Comparison of ENCODE assay signal across 8 cellular contexts in the genomic region with DNA sequence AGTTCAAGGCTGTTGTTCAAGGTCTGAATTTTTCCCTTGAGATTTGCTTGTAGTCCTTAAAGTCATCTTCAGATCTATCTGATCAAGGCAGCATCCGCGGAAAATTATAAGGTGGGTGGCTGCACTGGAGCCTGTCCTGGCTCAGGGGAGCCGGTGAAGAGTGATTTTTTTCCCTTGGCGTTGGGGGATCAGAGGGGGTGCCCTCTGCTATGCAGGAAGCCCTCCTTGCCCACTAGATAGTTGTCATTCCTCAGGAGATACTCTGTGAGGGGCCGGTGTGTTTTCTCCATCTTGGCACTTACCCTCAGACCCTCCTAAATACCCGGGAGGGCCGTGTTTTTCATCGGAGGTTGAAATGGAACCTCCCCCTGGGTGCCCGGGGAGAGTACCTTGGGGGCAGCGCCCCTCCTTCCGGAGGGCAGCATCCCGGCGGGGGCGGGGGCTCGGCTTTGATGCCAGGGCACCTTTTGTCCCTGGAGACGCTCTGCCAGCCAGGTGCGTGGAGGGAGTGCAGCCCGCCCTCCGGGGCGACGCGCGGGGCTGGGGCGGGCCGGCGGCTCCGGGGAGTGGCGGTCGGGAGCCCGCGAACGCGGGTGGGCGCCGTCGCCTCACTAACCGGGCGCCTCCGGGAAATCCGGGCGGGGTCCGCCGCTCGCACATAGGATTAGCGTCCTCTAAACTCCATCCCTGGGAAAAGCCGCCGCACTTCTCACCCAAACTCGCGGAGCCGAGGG. TPM values are rescaled to one million over a fixed set of nuclear protein-coding genes. Genes with fewer than 3 reads are reported as not detected.
DNase-seq lines count a peak whose midpoint lies in the region; ATAC-seq and TF ChIP-seq lines count a peak whose summit lies in the region.
"Not testable (repeated sequence)": the region's sequence is repeated elsewhere in the genome, so short reads cannot be mapped to it uniquely, and the experiment has no call there.

No MANE protein-coding gene starts in this region.

- peaks cover 14 to 23% of the 10 kb centered on the region in 2 donors for H3K36me3 Mint-ChIP-seq in CD14-positive monocyte

- peak overlapping the region; percentile 83 to 91 (median 86) for H3K27ac Mint-ChIP-seq in CD14-positive monocyte

- peak overlapping the region; percentile 76 to 95 (median 85) for H3K4me3 ChIP-seq in Peyer's patch
- not testable (repeated sequence) for H3K4me3 ChIP-seq in mucosa of stomach (ENCODE audit: low read length)

- H3K27me3 ChIP-seq in Peyer's patch; mucosa of stomach (ENCODE audit: control insufficient read depth, insufficient read depth, low read length): not testable (repeated sequence)

- peak overlapping the region; percentile 85 to 90 for H3K4me3 Mint-ChIP-seq in CD14-positive monocyte

- H3K27ac ChIP-seq in Peyer's patch, result peak overlapping the region; percentile 91 to 98 (median 98)

- H3K27me3 Mint-ChIP-seq in CD14-positive monocyte (ENCODE audit: low read depth in 3 of 3), result not testable (repeated sequence)

- TF ChIP-seq POLR2A in Peyer's patch (IDR thresholded peaks at IDR 0.05), result not testable (repeated sequence)

- not testable (repeated sequence) for H3K9me3 ChIP-seq in Peyer's patch; mucosa of stomach (ENCODE audit: control insufficient read depth, low read length)

- H3K36me3 ChIP-seq in Peyer's patch, result peaks cover 0 to 10% (median 0%) of the 10 kb centered on the region in 3 donors
- H3K36me3 ChIP-seq in mucosa of stomach (ENCODE audit: control insufficient read depth, insufficient read depth, low read length), result not testable (repeated sequence)

- not testable (repeated sequence) for H3K9me3 Mint-ChIP-seq in CD14-positive monocyte

- TF ChIP-seq CTCF in CD14-positive monocyte (IDR thresholded peaks at IDR 0.05); Peyer's patch (IDR thresholded peaks at IDR 0.05): not testable (repeated sequence)

- peak; percentile 29 for ATAC-seq in GM19452 (IDR thresholded peaks at IDR 0.05; ENCODE audit: unreplicated experiment)
- ATAC-seq in HG03139 (IDR thresholded peaks at IDR 0.05; ENCODE audit: unreplicated experiment), result peak; percentile 17
- ATAC-seq in esophagus mucosa, result peak; percentile 24

- peaks cover 32% of the 10 kb centered on the region for H3K4me1 Mint-ChIP-seq in CD14-positive monocyte

- H3K4me1 ChIP-seq in Peyer's patch, result peaks cover 0 to 15% (median 3%) of the 10 kb centered on the region in 4 donors
- not testable (repeated sequence) for H3K4me1 ChIP-seq in mucosa of stomach (ENCODE audit: control insufficient read depth, insufficient read depth, low read length)

- peak overlapping the region; percentile 69 for H3K9ac ChIP-seq in mucosa of stomach (ENCODE audit: low read length)

- not testable (repeated sequence) for DNase-seq in CD14-positive monocyte (ENCODE audit: low spot score)
- DNase-seq in Peyer's patch, result peak in 2 of 3 donors; percentile 51 to 64
- DNase-seq in activated T-helper 9 cell treated with anti-CD3 and anti-CD28 coated beads, Interleukin-2, amount 50 U/mL, for 16 hours (ENCODE audit: low read depth), result peak; percentile 20
- peak; percentile 2 for DNase-seq in stimulated activated CD8-positive, alpha-beta memory T cell treated with anti-CD3 and anti-CD28 coated beads, Interleukin-15, amount 100 ng/mL, for 1 hour (ENCODE audit: low read depth)

- intact Hi-C loops in CD14-positive monocyte (cut with micrococcal nuclease), result loop anchor here in 1 of 2 donors (10.0 kb wide), 1 partner anchor 55 kb away; a partner anchor contains a TSS

RNA-seq across cellular contexts. Expression of a gene that starts 53.7 kb away (rescaled TPM):
- 10 to 100 TPM; 10.1 to 11.1 TPM for polyA plus RNA-seq in CD14-positive monocyte
- total RNA-seq in Peyer's patch, result 10 to 100 TPM; 14.0 to 23.3 (median 20.4) TPM
- total RNA-seq in esophagus mucosa, result 18.4 TPM
